In the genomic region with DNA sequence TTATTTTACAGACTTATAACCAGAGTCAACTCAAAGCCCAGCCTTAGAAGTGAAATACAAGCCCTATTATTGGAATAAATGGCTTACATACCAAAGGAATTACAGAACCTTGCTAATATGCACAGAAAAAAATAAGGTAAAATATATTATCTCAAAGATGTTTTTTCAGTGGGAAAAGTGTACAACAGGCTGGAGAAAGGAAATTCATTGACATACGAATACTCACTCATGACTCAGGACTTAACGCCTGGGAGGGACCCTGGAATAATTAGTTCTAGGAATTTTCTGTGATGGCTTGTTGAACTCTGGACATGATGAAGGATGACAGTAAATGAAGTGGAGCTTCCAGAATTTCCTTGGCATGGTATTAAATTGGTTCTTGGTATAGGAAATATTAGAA, we compare ENCODE assay signal across 20 cellular contexts. TPM values are rescaled to one million over a fixed set of nuclear protein-coding genes. Genes with fewer than 3 reads are reported as not detected.
DNase-seq lines count a peak whose midpoint lies in the region; TF ChIP-seq lines count a peak whose summit lies in the region.
"Had no signal": no experiment of that assay in that cellular context is flagged by ENCODE, and none has a peak within 500 bp of the region (broad histone marks: within the 10 kb centered on the region; RNA-seq: fewer than 3 reads in every experiment).

No MANE protein-coding gene starts in this region.

- H3K36me3 Mint-ChIP-seq in chondrocyte (ENCODE audit: low read depth) = no peaks in the 10 kb centered on the region
- no peaks in the 10 kb centered on the region for H3K36me3 Mint-ChIP-seq in mesothelial cell of epicardium
- H3K36me3 Mint-ChIP-seq: CD14-positive monocyte had no signal

- no peak for TF ChIP-seq CTCF in chondrocyte (IDR thresholded peaks at IDR 0.05)
- TF ChIP-seq CTCF in mesothelial cell of epicardium (IDR thresholded peaks at IDR 0.05; ENCODE audit: unreplicated experiment) = no peak

- peaks cover 10% of the 10 kb centered on the region for H3K4me1 Mint-ChIP-seq in chondrocyte (ENCODE audit: low read depth)
- H3K4me1 Mint-ChIP-seq in mesothelial cell of epicardium = peaks cover 9% of the 10 kb centered on the region
- H3K4me1 Mint-ChIP-seq: B cell, CD14-positive monocyte had no signal

- H3K9me3 Mint-ChIP-seq in chondrocyte (ENCODE audit: low read depth) (peaks cover 2% of the 10 kb centered on the region), mesothelial cell of epicardium (no peaks in the 10 kb centered on the region)
- H3K9me3 Mint-ChIP-seq: CD14-positive monocyte had no signal

- H3K4me3 Mint-ChIP-seq in chondrocyte (ENCODE audit: unreplicated experiment) (no peak overlapping the region), mesothelial cell of epicardium (no peak overlapping the region)
- H3K4me3 Mint-ChIP-seq: B cell, CD14-positive monocyte had no signal

- H3K27me3 Mint-ChIP-seq in chondrocyte (ENCODE audit: low read depth) (peaks cover 7% of the 10 kb centered on the region), mesothelial cell of epicardium (ENCODE audit: low read depth) (peaks cover 1% of the 10 kb centered on the region)

- DNase-seq in EH (ENCODE audit: low read depth) (peak; percentile 77), M059J (ENCODE audit: low read depth) (peak; percentile 27), chondrocyte (ENCODE audit: low spot score) (no peak), mesothelial cell of epicardium (ENCODE audit: low spot score in 2 of 2, unreplicated experiment in 2 of 2) (no peak), occipital lobe (lab: John Stamatoyannopoulos, UW) (no peak), NCI-H146 treated with DMSO at 0.1 percent for 48 hours (lab: John Stamatoyannopoulos, UW; ENCODE audit: unreplicated experiment) (no peak)
- no peak for DNase-seq in stimulated activated CD4-positive, alpha-beta T cell treated with anti-CD3 and anti-CD28 coated beads, Interleukin-4, amount 100 ng/mL, for 1 hour
- DNase-seq: H7, KG1, NCI-H1092 treated with DMSO at 0.1 percent for 48 hours, NCI-H1436 treated with DMSO at 0.1 percent for 48 hours, NCI-H2029, NCI-H345, NCI-H524, NCI-H82, OCI-M1 had no signal

- peak overlapping the region; percentile 57 for H3K27ac Mint-ChIP-seq in chondrocyte (ENCODE audit: unreplicated experiment)
- peak overlapping the region; percentile 83 for H3K27ac Mint-ChIP-seq in mesothelial cell of epicardium
- H3K27ac Mint-ChIP-seq: B cell, CD14-positive monocyte had no signal

RNA-seq across cellular contexts. Expression of a gene that starts 27.0 kb away (rescaled TPM):
- total RNA-seq in M059J (2014; rRNA removed; shearing (Covaris generic)) = 0.44 and 3.0 TPM in 2 replicates
- total RNA-seq in chondrocyte = not detected in 3 replicates
- total RNA-seq in mesothelial cell of epicardium = not detected in 3 replicates
- not detected for total RNA-seq in occipital lobe
- total RNA-seq: GM12878, SJSA1 had no signal

RNA-seq across cellular contexts. Expression of a gene that starts 52.0 kb away (rescaled TPM):
- 0.84 and 3.7 TPM in 2 replicates for total RNA-seq in M059J (2014; rRNA removed; shearing (Covaris generic))
- total RNA-seq in chondrocyte (3.3 to 9.6 TPM (median 8.5 TPM) in 3 replicates), mesothelial cell of epicardium (10.6 to 12.1 TPM (median 10.8 TPM) in 3 replicates), occipital lobe (90.3 TPM)

Comparison
In these comparisons a context has a peak if more than half of its experiments do, and no peak if none do; other contexts are left out.
1. DNase-seq: peak in EH (single experiment) and M059J (single experiment); none in chondrocyte (single experiment), mesothelial cell of epicardium (0 of 2), occipital lobe (single experiment), NCI-H146 treated with DMSO at 0.1 percent for 48 hours (single experiment) and stimulated activated CD4-positive, alpha-beta T cell treated with anti-CD3 and anti-CD28 coated beads, Interleukin-4, amount 100 ng/mL, for 1 hour (single experiment).